In the genomic region with DNA sequence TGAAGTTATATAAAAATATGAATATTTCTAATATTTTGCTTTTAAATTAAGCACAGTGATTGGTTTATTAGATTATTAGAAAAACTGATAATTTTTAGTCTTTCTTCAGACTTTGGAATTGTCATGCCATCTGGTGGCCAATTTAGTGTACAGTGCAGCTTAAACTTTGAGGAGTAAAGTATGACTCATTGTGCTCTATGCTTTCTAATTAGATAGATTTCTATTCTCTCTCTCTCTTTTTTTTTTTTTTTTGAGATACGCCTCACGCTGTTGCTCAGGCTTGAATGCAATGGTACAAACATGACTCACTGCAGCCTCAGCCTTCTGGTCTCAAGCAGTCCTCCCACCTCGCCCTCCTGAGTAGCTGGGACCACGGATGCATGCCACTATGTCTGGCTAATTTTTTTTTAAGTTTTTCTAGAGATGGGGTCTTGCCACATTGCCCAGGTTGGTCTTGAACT, we compare ENCODE assay signal across 8 cellular contexts. TPM values are rescaled to one million over a fixed set of nuclear protein-coding genes. Genes with fewer than 3 reads are reported as not detected.
DNase-seq lines count a peak whose midpoint lies in the region; ATAC-seq and TF ChIP-seq lines count a peak whose summit lies in the region.

No MANE protein-coding gene starts in this region.

- H3K4me3 ChIP-seq in OCI-LY1 (ENCODE audit: low read depth, low read length, poor library complexity, severe bottlenecking) (no peak overlapping the region), gastrocnemius medialis (no peak overlapping the region)

- no peak overlapping the region for H3K27ac Mint-ChIP-seq in activated naive CD8-positive, alpha-beta T cell treated with anti-CD3 and anti-CD28 coated beads for 36 hours

- H3K4me3 Mint-ChIP-seq in activated naive CD8-positive, alpha-beta T cell treated with anti-CD3 and anti-CD28 coated beads for 36 hours, result no peak overlapping the region

- no peak overlapping the region for H3K9ac ChIP-seq in OCI-LY1 (ENCODE audit: low read length)

- H4K20me1 ChIP-seq in OCI-LY1 (ENCODE audit: insufficient read depth, low read length), result no peaks in the 10 kb centered on the region

- H3K4me1 ChIP-seq in OCI-LY1 (ENCODE audit: insufficient read depth, low read length, severe bottlenecking), result no peaks in the 10 kb centered on the region
- H3K4me1 ChIP-seq in gastrocnemius medialis, result no peaks in the 10 kb centered on the region

- TF ChIP-seq CTCF in C4-2B (conservative IDR thresholded peaks at IDR 0.05), result peak; percentile 87
- TF ChIP-seq CTCF in GM20000 (IDR thresholded peaks at IDR 0.05; ENCODE audit: extremely low read depth, missing control alignments), result peak; percentile 19
- peak; percentile 54 for TF ChIP-seq CTCF in OCI-LY1 (IDR thresholded peaks at IDR 0.05; ENCODE audit: low read length)
- TF ChIP-seq CTCF in gastrocnemius medialis (IDR thresholded peaks at IDR 0.05 in 4 of 5, conservative IDR thresholded peaks at IDR 0.05 in 1 of 5), result peak; percentile 40 to 68 (median 59)

- H3K79me2 ChIP-seq in OCI-LY1 (ENCODE audit: insufficient read depth, low read length), result no peaks in the 10 kb centered on the region

- no peaks in the 10 kb centered on the region for H3K27me3 Mint-ChIP-seq in activated naive CD8-positive, alpha-beta T cell treated with anti-CD3 and anti-CD28 coated beads for 36 hours

- no peaks in the 10 kb centered on the region for H3K27me3 ChIP-seq in OCI-LY1 (ENCODE audit: insufficient read depth, low read length)
- H3K27me3 ChIP-seq in gastrocnemius medialis, result no peaks in the 10 kb centered on the region

- H3K4me1 Mint-ChIP-seq in activated naive CD8-positive, alpha-beta T cell treated with anti-CD3 and anti-CD28 coated beads for 36 hours, result peaks cover 6% of the 10 kb centered on the region

- intact Hi-C loops in head of caudate nucleus (cut with DNase I), result no loop called here
- intact Hi-C loops in gastrocnemius medialis (cut with DNase I; ENCODE audit: low total_unique reads), result loop anchor here (5.0 to 10.0 kb wide), 2 partner anchors 89 to 527 kb away; no protein-coding TSS in a partner anchor

- in situ Hi-C loops in gastrocnemius medialis (cut with MboI; ENCODE audit: low sequenced_read_pairs in 4 of 4), result loop anchor here in 3 of 4 donors (25.0 kb wide), 2 partner anchors 154 to 529 kb away; a partner anchor contains a TSS

- H3K9me3 ChIP-seq in OCI-LY1 (ENCODE audit: low read length), result no peaks in the 10 kb centered on the region
- no peaks in the 10 kb centered on the region for H3K9me3 ChIP-seq in gastrocnemius medialis

- no peak overlapping the region for H2AFZ ChIP-seq in OCI-LY1 (ENCODE audit: low read length)

- ATAC-seq in gastrocnemius medialis (peak; percentile 78 to 80), GM19023 (IDR thresholded peaks at IDR 0.05; ENCODE audit: unreplicated experiment) (no peak), HG03139 (IDR thresholded peaks at IDR 0.05; ENCODE audit: unreplicated experiment) (no peak)

- no peaks in the 10 kb centered on the region for H3K36me3 Mint-ChIP-seq in activated naive CD8-positive, alpha-beta T cell treated with anti-CD3 and anti-CD28 coated beads for 36 hours

- no peak overlapping the region for H3K27ac ChIP-seq in C4-2B
- H3K27ac ChIP-seq in OCI-LY1 (ENCODE audit: low read depth, low read length, poor library complexity, severe bottlenecking), result no peak overlapping the region
- no peak overlapping the region for H3K27ac ChIP-seq in gastrocnemius medialis

- H3F3A ChIP-seq in OCI-LY1 (ENCODE audit: insufficient read depth, low read length), result no peaks in the 10 kb centered on the region

- no peaks in the 10 kb centered on the region for H3K9me3 Mint-ChIP-seq in activated naive CD8-positive, alpha-beta T cell treated with anti-CD3 and anti-CD28 coated beads for 36 hours

- no peak overlapping the region for H3K4me2 ChIP-seq in OCI-LY1 (ENCODE audit: low read length)

- no peaks in the 10 kb centered on the region for H3K9me2 ChIP-seq in OCI-LY1 (ENCODE audit: low read depth, low read length)

- peaks cover 42% of the 10 kb centered on the region for H3K36me3 ChIP-seq in OCI-LY1 (ENCODE audit: insufficient read depth, low read length)
- peaks cover 0 to 28% of the 10 kb centered on the region in 2 donors for H3K36me3 ChIP-seq in gastrocnemius medialis

- DNase-seq in GM20000 (ENCODE audit: low spot score) (peak; percentile 44), head of caudate nucleus (peak in 26 of 42 donors; percentile 13 to 78 (median 34)), gastrocnemius medialis (peak in 1 of 2 donors; percentile 12)
- DNase-seq in activated naive CD8-positive, alpha-beta T cell treated with anti-CD3 and anti-CD28 coated beads for 36 hours, result peak; percentile 27

- TF ChIP-seq POLR2A in gastrocnemius medialis (IDR thresholded peaks at IDR 0.05), result no peak

RNA-seq across cellular contexts. Expression of a gene that starts 42.1 kb away (rescaled TPM):
- under 1 TPM in 1 of 2 experiments, not detected in 1; 0.42 TPM for total RNA-seq in activated naive CD8-positive, alpha-beta T cell treated with anti-CD3 and anti-CD28 coated beads for 36 hours
- 1 to 10 TPM in 2 of 4 donors, not detected in 2; 1.3 to 1.8 TPM for total RNA-seq in gastrocnemius medialis

RNA-seq across cellular contexts. Expression of a gene that starts 50.6 kb away (rescaled TPM):
- 10 to 100 TPM; 19.4 to 20.6 TPM for total RNA-seq in activated naive CD8-positive, alpha-beta T cell treated with anti-CD3 and anti-CD28 coated beads for 36 hours
- 10 to 100 TPM; 23.7 to 33.8 (median 26.6) TPM for total RNA-seq in gastrocnemius medialis

Comparison
In these comparisons a context has a peak if more than half of its experiments do, and no peak if none do; other contexts are left out.
1. CTCF ChIP-seq: peak in every context shown above with its lines; median percentile 87 in C4-2B; 59 in gastrocnemius medialis; 54 in OCI-LY1; 19 in GM20000.
2. ATAC-seq: peak in gastrocnemius medialis (2 of 2); none in GM19023 (single experiment) and HG03139 (single experiment).